In genomic region chrX:1246816-1247215, GRCh38 we compare ENCODE assay signal across 9 cellular contexts. TPM values are rescaled to one million over a fixed set of nuclear protein-coding genes. Genes with fewer than 3 reads are reported as not detected.
A peak's percentile ranks its signal among the peaks of the same experiment; 100 is the strongest.
DNase-seq lines count a peak whose midpoint lies in the region; ATAC-seq and TF ChIP-seq lines count a peak whose summit lies in the region.
"Had no signal": no experiment of that assay in that cellular context is flagged by ENCODE, and none has a peak within 500 bp of the region (broad histone marks: within the 10 kb centered on the region; RNA-seq: fewer than 3 reads in every experiment).

No MANE protein-coding gene starts in this region.

- H3K4me3 Mint-ChIP-seq in nephron progenitor cell: no peak overlapping the region
- peak overlapping the region in 1 of 2 donors; percentile 41 for H3K4me3 Mint-ChIP-seq in stimulated activated naive CD8-positive, alpha-beta T cell treated with anti-CD3 and anti-CD28 coated beads, Interleukin-15, amount 100 ng/mL, for 72 hours
- H3K4me3 Mint-ChIP-seq: activated naive CD8-positive, alpha-beta T cell had no signal

- POLR2A ChIA-PET in HEK293 (lab: Yijun Ruan, JAX): no interaction called here

- peak; percentile 42 for ATAC-seq in stimulated activated naive CD8-positive, alpha-beta T cell treated with anti-CD3 and anti-CD28 coated beads, Interleukin-15, amount 100 ng/mL, for 72 hours

- DNase-seq in DMS 273 treated with DMSO at 0.1 percent for 48 hours (lab: John Stamatoyannopoulos, UW) (peak; percentile 31), epithelial cell of proximal tubule (ENCODE audit: low read depth) (no peak), nephron progenitor cell (peak; percentile 83), NCI-H510A (lab: John Stamatoyannopoulos, UW) (no peak)
- peak; percentile 75 for DNase-seq in activated CD8-positive, alpha-beta memory T cell treated with anti-CD3 and anti-CD28 coated beads, Interleukin-2, amount 50 U/mL, for 4 hours
- peak; percentile 87 to 90 for DNase-seq in stimulated activated naive CD8-positive, alpha-beta T cell treated with anti-CD3 and anti-CD28 coated beads, Interleukin-15, amount 100 ng/mL, for 72 hours

- peaks cover 11% of the 10 kb centered on the region for H3K9me3 Mint-ChIP-seq in nephron progenitor cell
- H3K9me3 Mint-ChIP-seq in stimulated activated naive CD8-positive, alpha-beta T cell treated with anti-CD3 and anti-CD28 coated beads, Interleukin-15, amount 100 ng/mL, for 72 hours: peaks cover 0 to 4% of the 10 kb centered on the region in 2 donors

- H3K4me3 ChIP-seq in HEK293 (ENCODE audit: low read depth, low read length) (no peak overlapping the region), OCI-LY1 (ENCODE audit: low read depth, low read length, poor library complexity, severe bottlenecking) (no peak overlapping the region), epithelial cell of proximal tubule (ENCODE audit: low read depth, low read length) (no peak overlapping the region)

- no peaks in the 10 kb centered on the region for H3K79me2 ChIP-seq in OCI-LY1 (ENCODE audit: insufficient read depth, low read length)

- H3K4me2 ChIP-seq in OCI-LY1 (ENCODE audit: low read length): no peak overlapping the region

- H3K9ac ChIP-seq in OCI-LY1 (ENCODE audit: low read length): no peak overlapping the region

- no peak overlapping the region for H2AFZ ChIP-seq in OCI-LY1 (ENCODE audit: low read length)

- H3K27ac ChIP-seq in HEK293 (ENCODE audit: extremely low read depth, low read depth, low read length) (no peak overlapping the region), OCI-LY1 (ENCODE audit: low read depth, low read length, poor library complexity, severe bottlenecking) (no peak overlapping the region)

- no peaks in the 10 kb centered on the region for H3K27me3 Mint-ChIP-seq in nephron progenitor cell (ENCODE audit: low read depth, poor library complexity)
- peaks cover 9% of the 10 kb centered on the region for H3K27me3 Mint-ChIP-seq in stimulated activated naive CD8-positive, alpha-beta T cell treated with anti-CD3 and anti-CD28 coated beads, Interleukin-15, amount 100 ng/mL, for 72 hours
- H3K27me3 Mint-ChIP-seq: activated naive CD8-positive, alpha-beta T cell had no signal

- H4K20me1 ChIP-seq in OCI-LY1 (ENCODE audit: insufficient read depth, low read length): no peaks in the 10 kb centered on the region

- H3K9me3 ChIP-seq in HEK293 (ENCODE audit: control insufficient read depth, insufficient read depth, low read depth, low read length) (no peaks in the 10 kb centered on the region), OCI-LY1 (ENCODE audit: low read length) (no peaks in the 10 kb centered on the region)

- TF ChIP-seq CTCF in HEK293 (tag by site-specific recombination; IDR thresholded peaks at IDR 0.05): no peak
- TF ChIP-seq CTCF in OCI-LY1 (IDR thresholded peaks at IDR 0.05; ENCODE audit: low read length): peak; percentile 80
- peak; percentile 72 for TF ChIP-seq CTCF in epithelial cell of proximal tubule (conservative IDR thresholded peaks at IDR 0.05; ENCODE audit: low read depth, low read length)
- TF ChIP-seq CTCF in nephron progenitor cell (IDR thresholded peaks at IDR 0.05): peak; percentile 90

- H3K4me1 Mint-ChIP-seq in nephron progenitor cell: peaks cover 16% of the 10 kb centered on the region
- peaks cover 43% of the 10 kb centered on the region for H3K4me1 Mint-ChIP-seq in stimulated activated naive CD8-positive, alpha-beta T cell treated with anti-CD3 and anti-CD28 coated beads, Interleukin-15, amount 100 ng/mL, for 72 hours

- H3K9me2 ChIP-seq in OCI-LY1 (ENCODE audit: low read depth, low read length): no peaks in the 10 kb centered on the region

- H3K4me1 ChIP-seq in HEK293 (ENCODE audit: control insufficient read depth, insufficient read depth, low read length): no peaks in the 10 kb centered on the region
- H3K4me1 ChIP-seq in OCI-LY1 (ENCODE audit: insufficient read depth, low read length, severe bottlenecking): peaks cover 6% of the 10 kb centered on the region

- CTCF ChIA-PET in HEK293 (lab: Yijun Ruan, JAX): no interaction called here

- no peak overlapping the region for H3K27ac Mint-ChIP-seq in nephron progenitor cell
- H3K27ac Mint-ChIP-seq in stimulated activated naive CD8-positive, alpha-beta T cell treated with anti-CD3 and anti-CD28 coated beads, Interleukin-15, amount 100 ng/mL, for 72 hours: peak overlapping the region in 1 of 2 donors; percentile 76
- H3K27ac Mint-ChIP-seq: activated naive CD8-positive, alpha-beta T cell had no signal

- H3K36me3 Mint-ChIP-seq in nephron progenitor cell (ENCODE audit: low read depth): peaks cover 5% of the 10 kb centered on the region
- H3K36me3 Mint-ChIP-seq: activated naive CD8-positive, alpha-beta T cell had no signal

- H3K36me3 ChIP-seq in HEK293 (ENCODE audit: control insufficient read depth in 2 of 2, insufficient read depth in 1 of 2, low read length in 2 of 2) (no peaks in the 10 kb centered on the region), OCI-LY1 (ENCODE audit: insufficient read depth, low read length) (no peaks in the 10 kb centered on the region)

- no peaks in the 10 kb centered on the region for H3K27me3 ChIP-seq in OCI-LY1 (ENCODE audit: insufficient read depth, low read length)

- H3F3A ChIP-seq in OCI-LY1 (ENCODE audit: insufficient read depth, low read length): no peaks in the 10 kb centered on the region

TF ChIP-seq in HEK293, 187 proteins besides CTCF, POLR2A, EP300 and RAD21 (continues in another document):
- TF ChIP-seq ZNF2 (tag by site-specific recombination; IDR thresholded peaks at IDR 0.05) (no peak), ZNF10 (tag by site-specific recombination; IDR thresholded peaks at IDR 0.05) (no peak), KLF9 (tag by site-specific recombination; IDR thresholded peaks at IDR 0.05; ENCODE audit: low read depth) (no peak), ZNF639 (tag by site-specific recombination; IDR thresholded peaks at IDR 0.05) (0 out of 2 replicates have a peak, but pooled peaks have one; percentile 55), ZXDB (tag by site-specific recombination; IDR thresholded peaks at IDR 0.05) (peak; percentile 42; the same call in 1 of the 2 replicates), ZSCAN18 (tag by site-specific recombination; IDR thresholded peaks at IDR 0.05) (no peak), KLF8 (tag by site-specific recombination; IDR thresholded peaks at IDR 0.05) (peak; percentile 54; the same call in 1 of the 2 replicates), ZBTB8A (tag by site-specific recombination; IDR thresholded peaks at IDR 0.05) (peak; percentile 23; the same call in 1 of the 2 replicates), ZNF707 (tag by site-specific recombination; IDR thresholded peaks at IDR 0.05) (no peak), IKZF3 (tag by site-specific recombination; IDR thresholded peaks at IDR 0.05) (no peak), AEBP2 (tag by site-specific recombination; IDR thresholded peaks at IDR 0.05; ENCODE audit: borderline replicate concordance) (no peak), HOXC10 (CRISPR knock-in tag; IDR thresholded peaks at IDR 0.05) (peak; percentile 14; the same call in 1 of the 2 replicates), ZNF629 (tag by site-specific recombination; IDR thresholded peaks at IDR 0.05) (peak; percentile 62; the same call in 1 of the 2 replicates), ZNF211 (tag by site-specific recombination; IDR thresholded peaks at IDR 0.05; ENCODE audit: low read depth) (no peak), INSM2 (tag by site-specific recombination; IDR thresholded peaks at IDR 0.05) (peak; percentile 18; the same call in 1 of the 2 replicates)

RNA-seq across cellular contexts. Expression of gene CSF2RA, which starts 21.8 kb away (rescaled TPM):
- not detected in 2 replicates for total RNA-seq in epithelial cell of proximal tubule

RNA-seq across cellular contexts. Expression of gene CRLF2, which starts 34.4 kb away (rescaled TPM):
- not detected in 2 replicates for total RNA-seq in epithelial cell of proximal tubule

Comparison
In these comparisons a context has a peak if more than half of its experiments do, and no peak if none do; other contexts are left out.
1. DNase-seq: peak in DMS 273 treated with DMSO at 0.1 percent for 48 hours (single experiment), activated CD8-positive, alpha-beta memory T cell treated with anti-CD3 and anti-CD28 coated beads, Interleukin-2, amount 50 U/mL, for 4 hours (single experiment), nephron progenitor cell (single experiment) and stimulated activated naive CD8-positive, alpha-beta T cell treated with anti-CD3 and anti-CD28 coated beads, Interleukin-15, amount 100 ng/mL, for 72 hours (2 of 2); none in epithelial cell of proximal tubule (single experiment) and NCI-H510A (single experiment).